1 cellular context compared by ENCODE assay signal in the genomic region with DNA sequence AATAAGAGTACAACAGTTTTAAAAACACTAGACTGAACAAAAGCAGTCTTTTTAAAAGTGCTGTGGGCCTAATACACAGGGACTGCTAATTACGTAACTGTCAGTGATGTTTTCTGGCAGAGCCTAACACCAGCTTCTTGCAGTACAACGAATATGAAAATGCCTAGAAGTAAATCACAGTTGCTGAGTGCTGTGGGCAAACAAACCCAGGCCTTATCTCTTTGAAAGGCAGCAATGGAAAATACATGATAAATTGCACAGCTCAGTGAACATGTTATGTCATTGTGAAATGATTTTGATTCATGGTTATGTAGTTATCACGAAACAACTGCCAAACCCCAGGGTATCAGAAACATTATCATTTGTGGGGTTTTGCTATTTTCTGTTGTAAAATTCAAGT.
A peak's percentile ranks its signal among the peaks of the same experiment; 100 is the strongest.
TF ChIP-seq lines count a peak whose summit lies in the region.

No MANE protein-coding gene starts in this region.

TF ChIP-seq in HEK293, 187 proteins besides CTCF, POLR2A, EP300 and RAD21 (continued from another document):
- TF ChIP-seq ZNF398 (tag by site-specific recombination; IDR thresholded peaks at IDR 0.05) (peak; percentile 28), BCL11B (tag by site-specific recombination; IDR thresholded peaks at IDR 0.05; ENCODE audit: low read depth) (peak; percentile 73), OSR2 (tag by site-specific recombination; IDR thresholded peaks at IDR 0.05) (peak; percentile 22; the same call in 1 of the 2 replicates), ZNF488 (tag by site-specific recombination; IDR thresholded peaks at IDR 0.05) (peak; percentile 80), ZNF843 (tag by site-specific recombination; IDR thresholded peaks at IDR 0.05) (peak; percentile 67), ZBTB8A (tag by site-specific recombination; IDR thresholded peaks at IDR 0.05) (peak; percentile 52; the same call in 1 of the 2 replicates), ZNF585B (tag by site-specific recombination; IDR thresholded peaks at IDR 0.05) (no peak), KLF16 (tag by site-specific recombination; IDR thresholded peaks at IDR 0.05) (no peak), TCF7L2 (IDR thresholded peaks at IDR 0.05; ENCODE audit: borderline replicate concordance, low read depth, low read length) (0 out of 2 replicates have a peak, but pooled peaks have one; percentile 24), ZNF366 (tag by site-specific recombination; conservative IDR thresholded peaks at IDR 0.05) (no peak), ZFP37 (tag by site-specific recombination; IDR thresholded peaks at IDR 0.05) (no peak), ZNF140 (tag by site-specific recombination; IDR thresholded peaks at IDR 0.05) (no peak), ZNF544 (tag by site-specific recombination; IDR thresholded peaks at IDR 0.05) (no peak)
- TF ChIP-seq, protein P1, sequence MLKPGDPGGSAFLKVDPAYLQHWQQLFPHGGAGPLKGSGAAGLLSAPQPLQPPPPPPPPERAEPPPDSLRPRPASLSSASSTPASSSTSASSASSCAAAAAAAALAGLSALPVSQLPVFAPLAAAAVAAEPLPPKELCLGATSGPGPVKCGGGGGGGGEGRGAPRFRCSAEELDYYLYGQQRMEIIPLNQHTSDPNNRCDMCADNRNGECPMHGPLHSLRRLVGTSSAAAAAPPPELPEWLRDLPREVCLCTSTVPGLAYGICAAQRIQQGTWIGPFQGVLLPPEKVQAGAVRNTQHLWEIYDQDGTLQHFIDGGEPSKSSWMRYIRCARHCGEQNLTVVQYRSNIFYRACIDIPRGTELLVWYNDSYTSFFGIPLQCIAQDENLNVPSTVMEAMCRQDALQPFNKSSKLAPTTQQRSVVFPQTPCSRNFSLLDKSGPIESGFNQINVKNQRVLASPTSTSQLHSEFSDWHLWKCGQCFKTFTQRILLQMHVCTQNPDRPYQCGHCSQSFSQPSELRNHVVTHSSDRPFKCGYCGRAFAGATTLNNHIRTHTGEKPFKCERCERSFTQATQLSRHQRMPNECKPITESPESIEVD (tag by site-specific recombination; IDR thresholded peaks at IDR 0.05), result peak; percentile 54; the same call in 1 of the 2 replicates
- TF ChIP-seq, protein P2, sequence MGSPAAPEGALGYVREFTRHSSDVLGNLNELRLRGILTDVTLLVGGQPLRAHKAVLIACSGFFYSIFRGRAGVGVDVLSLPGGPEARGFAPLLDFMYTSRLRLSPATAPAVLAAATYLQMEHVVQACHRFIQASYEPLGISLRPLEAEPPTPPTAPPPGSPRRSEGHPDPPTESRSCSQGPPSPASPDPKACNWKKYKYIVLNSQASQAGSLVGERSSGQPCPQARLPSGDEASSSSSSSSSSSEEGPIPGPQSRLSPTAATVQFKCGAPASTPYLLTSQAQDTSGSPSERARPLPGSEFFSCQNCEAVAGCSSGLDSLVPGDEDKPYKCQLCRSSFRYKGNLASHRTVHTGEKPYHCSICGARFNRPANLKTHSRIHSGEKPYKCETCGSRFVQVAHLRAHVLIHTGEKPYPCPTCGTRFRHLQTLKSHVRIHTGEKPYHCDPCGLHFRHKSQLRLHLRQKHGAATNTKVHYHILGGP (tag by site-specific recombination; IDR thresholded peaks at IDR 0.05), result peak; percentile 68
- TF ChIP-seq, protein P3, sequence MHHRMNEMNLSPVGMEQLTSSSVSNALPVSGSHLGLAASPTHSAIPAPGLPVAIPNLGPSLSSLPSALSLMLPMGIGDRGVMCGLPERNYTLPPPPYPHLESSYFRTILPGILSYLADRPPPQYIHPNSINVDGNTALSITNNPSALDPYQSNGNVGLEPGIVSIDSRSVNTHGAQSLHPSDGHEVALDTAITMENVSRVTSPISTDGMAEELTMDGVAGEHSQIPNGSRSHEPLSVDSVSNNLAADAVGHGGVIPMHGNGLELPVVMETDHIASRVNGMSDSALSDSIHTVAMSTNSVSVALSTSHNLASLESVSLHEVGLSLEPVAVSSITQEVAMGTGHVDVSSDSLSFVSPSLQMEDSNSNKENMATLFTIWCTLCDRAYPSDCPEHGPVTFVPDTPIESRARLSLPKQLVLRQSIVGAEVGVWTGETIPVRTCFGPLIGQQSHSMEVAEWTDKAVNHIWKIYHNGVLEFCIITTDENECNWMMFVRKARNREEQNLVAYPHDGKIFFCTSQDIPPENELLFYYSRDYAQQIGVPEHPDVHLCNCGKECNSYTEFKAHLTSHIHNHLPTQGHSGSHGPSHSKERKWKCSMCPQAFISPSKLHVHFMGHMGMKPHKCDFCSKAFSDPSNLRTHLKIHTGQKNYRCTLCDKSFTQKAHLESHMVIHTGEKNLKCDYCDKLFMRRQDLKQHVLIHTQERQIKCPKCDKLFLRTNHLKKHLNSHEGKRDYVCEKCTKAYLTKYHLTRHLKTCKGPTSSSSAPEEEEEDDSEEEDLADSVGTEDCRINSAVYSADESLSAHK (tag by site-specific recombination; IDR thresholded peaks at IDR 0.05), result 0 out of 2 replicates have a peak, but pooled peaks have one; percentile 33
